Comparison of ENCODE assay signal across 8 cellular contexts in genomic region chr19:35757749-35758608, GRCh38. TPM values are rescaled to one million over a fixed set of nuclear protein-coding genes. Genes with fewer than 3 reads are reported as not detected.
A peak's percentile ranks its signal among the peaks of the same experiment; 100 is the strongest.
DNase-seq lines count a peak whose midpoint lies in the region; ATAC-seq and TF ChIP-seq lines count a peak whose summit lies in the region.

TSS of gene PROSER3 (plus strand) at chr19:35758176. CDS start at chr19:35758216, 40 bp downstream.

- in situ Hi-C loops in transverse colon (cut with MboI; ENCODE audit: low pct_ligation_motif_present in 1 of 4, low pct_unique_long_range_greater_than_20kb in 1 of 4, low sequenced_read_pairs in 3 of 4) = no loop called here

- H3K4me2 ChIP-seq in parathyroid adenoma (ENCODE audit: low read length) = peak within 1 kb of the TSS; percentile 72

- peaks cover 20% of the 10 kb centered on the region for H3K36me3 ChIP-seq in adipocyte (ENCODE audit: control insufficient read depth, insufficient read depth, low read length, severe bottlenecking)
- no peaks in the 10 kb centered on the region for H3K36me3 ChIP-seq in cardiac muscle cell
- H3K36me3 ChIP-seq in parathyroid adenoma (ENCODE audit: control insufficient read depth, insufficient read depth, low read length) = no peaks in the 10 kb centered on the region
- H3K36me3 ChIP-seq in transverse colon = peaks cover 0 to 16% (median 0%) of the 10 kb centered on the region in 4 donors

- no peak for TF ChIP-seq CTCF in GM12875 (IDR thresholded peaks at IDR 0.05; ENCODE audit: borderline replicate concordance, insufficient read depth, low read depth, low read length)
- TF ChIP-seq CTCF in cardiac muscle cell (IDR thresholded peaks at IDR 0.05; ENCODE audit: low read depth, low read length) = no peak
- no peak for TF ChIP-seq CTCF in parathyroid adenoma (IDR thresholded peaks at IDR 0.05)
- no peak for TF ChIP-seq CTCF in transverse colon (IDR thresholded peaks at IDR 0.05)

- peak; percentile 98 for ATAC-seq in HG02798 (IDR thresholded peaks at IDR 0.05; ENCODE audit: poor library complexity, unreplicated experiment)

- H3K4me1 ChIP-seq in adipocyte (ENCODE audit: control insufficient read depth, insufficient read depth, low read length) = peaks cover 30% of the 10 kb centered on the region
- peaks cover 18% of the 10 kb centered on the region for H3K4me1 ChIP-seq in cardiac muscle cell (ENCODE audit: low read depth)
- peaks cover 10% of the 10 kb centered on the region for H3K4me1 ChIP-seq in parathyroid adenoma
- peaks cover 16 to 42% (median 39%) of the 10 kb centered on the region in 4 donors for H3K4me1 ChIP-seq in transverse colon

- intact Hi-C loops in transverse colon (cut with DNase I; ENCODE audit: low total_unique reads) = no loop called here

- no peaks in the 10 kb centered on the region for H3K27me3 ChIP-seq in adipocyte (replicated peaks; ENCODE audit: control insufficient read depth, insufficient read depth, low read length)
- H3K27me3 ChIP-seq in cardiac muscle cell = no peaks in the 10 kb centered on the region
- H3K27me3 ChIP-seq in parathyroid adenoma (ENCODE audit: control insufficient read depth, insufficient read depth, low read length) = no peaks in the 10 kb centered on the region
- H3K27me3 ChIP-seq in transverse colon = peaks cover 3% of the 10 kb centered on the region

- peak within 1 kb of the TSS; percentile 100 for H3K9ac ChIP-seq in adipocyte (ENCODE audit: low read length)
- H3K9ac ChIP-seq in parathyroid adenoma = peak within 1 kb of the TSS; percentile 82

- peaks cover 12% of the 10 kb centered on the region for H3K79me2 ChIP-seq in parathyroid adenoma

- WGBS in transverse colon (ENCODE audit: low coverage in 1 of 2), 2 donors = 0% methylated on average over 5 to 53 of the region's 53 CpGs

- DNase-seq in NCI-H1436 (lab: John Stamatoyannopoulos, UW) = peak; percentile 98
- DNase-seq in T follicular helper cell (ENCODE audit: low read depth) = peak; percentile 97
- peak; percentile 99 for DNase-seq in adipocyte (ENCODE audit: low read depth)
- DNase-seq in cardiac muscle cell (ENCODE audit: low read depth in 1 of 2, low spot score in 1 of 2) = peak; percentile 98 to 100
- peak; percentile 98 for DNase-seq in transverse colon

- H3K27ac ChIP-seq in cardiac muscle cell = peak within 1 kb of the TSS; percentile 86
- H3K27ac ChIP-seq in parathyroid adenoma = peak within 1 kb of the TSS; percentile 96
- peak within 1 kb of the TSS; percentile 96 to 99 (median 97) for H3K27ac ChIP-seq in transverse colon

- peak within 1 kb of the TSS; percentile 90 for H3K4me3 ChIP-seq in GM12875 (ENCODE audit: low read depth, low read length)
- H3K4me3 ChIP-seq in adipocyte (ENCODE audit: low read length) = peak within 1 kb of the TSS; percentile 98
- H3K4me3 ChIP-seq in cardiac muscle cell = peak within 1 kb of the TSS; percentile 60
- H3K4me3 ChIP-seq in parathyroid adenoma (ENCODE audit: low read depth, low read length) = peak within 1 kb of the TSS; percentile 98
- peak within 1 kb of the TSS; percentile 78 to 96 (median 91) for H3K4me3 ChIP-seq in transverse colon

- peak within 1 kb of the TSS; percentile 98 for H2AFZ ChIP-seq in parathyroid adenoma

- no peak for TF ChIP-seq EP300 in transverse colon (IDR thresholded peaks at IDR 0.05; ENCODE audit: low read depth)

- TF ChIP-seq POLR2A in transverse colon (IDR thresholded peaks at IDR 0.05) = peak; percentile 85

- H3K9me3 ChIP-seq in adipocyte (ENCODE audit: control insufficient read depth, low read length) = no peaks in the 10 kb centered on the region
- H3K9me3 ChIP-seq in cardiac muscle cell (ENCODE audit: low read depth) = no peaks in the 10 kb centered on the region
- no peaks in the 10 kb centered on the region for H3K9me3 ChIP-seq in parathyroid adenoma (ENCODE audit: control insufficient read depth, low read length)
- H3K9me3 ChIP-seq in transverse colon = no peaks in the 10 kb centered on the region

RNA-seq across cellular contexts. Expression of gene PROSER3, which starts in this region (rescaled TPM):
- total RNA-seq in cardiac muscle cell = 14.8 and 16.3 TPM in 2 replicates
- 28.9 and 35.7 TPM in 2 replicates for polyA plus RNA-seq in cardiac muscle cell
- 10 to 100 TPM in 2 of 4 donors, 1 to 10 TPM in 2; 9.2 to 42.8 (median 24.6) TPM for total RNA-seq in transverse colon

Comparison
In these comparisons a context has a peak if more than half of its experiments do, and no peak if none do; other contexts are left out.
1. Peak in every context shown above with its lines: DNase-seq, ATAC-seq, H3K4me3 ChIP-seq and H3K27ac ChIP-seq.